1 cellular context compared by ENCODE assay signal in the genomic region with DNA sequence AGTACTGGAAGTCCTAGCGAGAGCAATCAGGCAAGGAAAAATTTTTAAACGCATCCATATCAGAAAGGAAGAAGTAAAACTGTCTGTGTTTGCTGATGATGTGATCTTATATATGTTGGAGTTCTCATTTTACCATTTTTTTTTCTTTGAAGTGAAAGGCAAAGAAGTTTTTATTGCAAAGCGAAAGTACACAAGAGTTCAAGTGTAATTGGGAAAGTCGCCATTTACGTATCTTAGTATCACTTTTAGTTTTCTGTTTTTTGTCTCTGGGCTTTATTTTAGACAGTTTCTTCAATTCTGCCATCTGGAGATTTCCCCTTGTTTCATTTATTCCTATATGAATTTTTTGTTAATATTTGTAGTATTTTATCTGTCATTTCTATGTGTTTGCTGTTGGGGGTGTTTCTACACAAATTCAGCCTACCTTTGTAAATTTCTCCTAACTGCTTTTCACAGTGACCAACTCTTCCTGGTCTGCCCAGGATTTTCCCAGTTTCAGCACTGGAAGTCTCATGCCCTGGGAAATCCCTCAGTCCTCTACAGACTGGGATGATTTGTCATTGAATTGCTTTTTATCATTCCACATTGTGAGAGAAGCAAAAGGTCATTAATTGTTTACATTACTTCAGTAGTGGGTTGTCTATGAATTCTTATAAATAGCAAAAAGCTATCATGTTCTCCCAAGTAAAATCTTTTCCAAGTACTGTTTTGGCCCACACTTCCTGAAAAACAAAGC.
TF ChIP-seq lines count a peak whose summit lies in the region.

No MANE protein-coding gene starts in this region.

TF ChIP-seq in GM12878, 131 proteins besides CTCF, POLR2A, EP300 and RAD21 (continued from another document and continues in another):
- TF ChIP-seq ASH2L (IDR thresholded peaks at IDR 0.05; ENCODE audit: borderline replicate concordance, low read depth) (no peak), JUNB (IDR thresholded peaks at IDR 0.05) (0 out of 2 replicates have a peak, but pooled peaks have one; percentile 18), SUPT20H (IDR thresholded peaks at IDR 0.05; ENCODE audit: borderline replicate concordance, control insufficient read depth, low read depth, low read length) (no peak), POU2F2 (IDR thresholded peaks at IDR 0.05; ENCODE audit: borderline replicate concordance, low read depth, low read length) (no peak), RCOR1 (conservative IDR thresholded peaks at IDR 0.05; ENCODE audit: low read depth, low read length) (no peak), USF2 (IDR thresholded peaks at IDR 0.05; ENCODE audit: borderline replicate concordance, low read depth, low read length) (no peak), PAX8 (IDR thresholded peaks at IDR 0.05) (no peak), RELA (IDR thresholded peaks at IDR 0.05; ENCODE audit: borderline replicate concordance, partially characterized antibody) (no peak), CHD4 (IDR thresholded peaks at IDR 0.05) (no peak), CUX1 (IDR thresholded peaks at IDR 0.05; ENCODE audit: insufficient replicate concordance, low read depth, low read length) (no peak), IKZF1 (conservative IDR thresholded peaks at IDR 0.05) (no peak), RAD51 (IDR thresholded peaks at IDR 0.05) (no peak), TAF1 (IDR thresholded peaks at IDR 0.05; ENCODE audit: borderline replicate concordance, low read depth, low read length) (peak; percentile 19; the same call in 1 of the 2 replicates), MAX (IDR thresholded peaks at IDR 0.05; ENCODE audit: low read depth, low read length) (no peak), YBX1 (IDR thresholded peaks at IDR 0.05) (no peak), YY1 (IDR thresholded peaks at IDR 0.05; ENCODE audit: low read depth, low read length) (peak; percentile 18; the same call in 1 of the 2 replicates), PKNOX1 (IDR thresholded peaks at IDR 0.05) (no peak), TCF7 (IDR thresholded peaks at IDR 0.05; ENCODE audit: borderline replicate concordance) (no peak), SRF (IDR thresholded peaks at IDR 0.05; ENCODE audit: low read depth in 2 of 2, low read length in 2 of 2) (no peak), ZNF384 (IDR thresholded peaks at IDR 0.05; ENCODE audit: borderline replicate concordance, low read depth, low read length) (peak; percentile 63), ZNF24 (IDR thresholded peaks at IDR 0.05) (peak; percentile 80), MTA2 (IDR thresholded peaks at IDR 0.05; ENCODE audit: low read depth) (peak; percentile 16; the same call in 1 of the 2 replicates), RUNX3 (IDR thresholded peaks at IDR 0.05; ENCODE audit: low read length) (no peak), HSF1 (IDR thresholded peaks at IDR 0.05; ENCODE audit: low read depth, low read length) (no peak), NFXL1 (IDR thresholded peaks at IDR 0.05; ENCODE audit: borderline replicate concordance) (no peak), ZZZ3 (IDR thresholded peaks at IDR 0.05; ENCODE audit: control insufficient read depth, insufficient read length, low read depth) (no peak), FOS (IDR thresholded peaks at IDR 0.05; ENCODE audit: borderline replicate concordance, extremely low read depth, insufficient read length) (no peak), NFYA (IDR thresholded peaks at IDR 0.05; ENCODE audit: borderline replicate concordance, low read depth, low read length) (no peak), SUZ12 (IDR thresholded peaks at IDR 0.05; ENCODE audit: unreplicated experiment) (no peak), SMARCA5 (IDR thresholded peaks at IDR 0.05) (no peak), SKIL (IDR thresholded peaks at IDR 0.05; ENCODE audit: low read depth, poor library complexity, severe bottlenecking) (no peak), BCL11A (IDR thresholded peaks at IDR 0.05; ENCODE audit: low read depth, low read length) (no peak), CHD2 (IDR thresholded peaks at IDR 0.05; ENCODE audit: borderline replicate concordance, low read depth, low read length) (no peak), ATF7 (IDR thresholded peaks at IDR 0.05; ENCODE audit: low read depth) (peak; percentile 62; the same call in 1 of the 2 replicates), NBN (IDR thresholded peaks at IDR 0.05) (peak; percentile 51; the same call in 1 of the 2 replicates), PRDM15 (CRISPR knock-in tag; IDR thresholded peaks at IDR 0.05) (no peak), IKZF2 (IDR thresholded peaks at IDR 0.05) (no peak; a peak in 1 of 4 replicates), NFIC (IDR thresholded peaks at IDR 0.05; ENCODE audit: low read depth, low read length) (0 out of 2 replicates have a peak, but pooled peaks have one; percentile 29), BHLHE40 (IDR thresholded peaks at IDR 0.05; ENCODE audit: borderline replicate concordance in 1 of 2, low read depth in 2 of 2, low read length in 1 of 2) (no peak), GATAD2B (conservative IDR thresholded peaks at IDR 0.05; ENCODE audit: low read depth) (no peak), NR2C2 (IDR thresholded peaks at IDR 0.05; ENCODE audit: borderline replicate concordance, control insufficient read depth, insufficient read length, low read depth) (no peak), KAT2A (conservative IDR thresholded peaks at IDR 0.05; ENCODE audit: control insufficient read depth, low read depth, low read length) (no peak)
- TF ChIP-seq, protein P1, sequence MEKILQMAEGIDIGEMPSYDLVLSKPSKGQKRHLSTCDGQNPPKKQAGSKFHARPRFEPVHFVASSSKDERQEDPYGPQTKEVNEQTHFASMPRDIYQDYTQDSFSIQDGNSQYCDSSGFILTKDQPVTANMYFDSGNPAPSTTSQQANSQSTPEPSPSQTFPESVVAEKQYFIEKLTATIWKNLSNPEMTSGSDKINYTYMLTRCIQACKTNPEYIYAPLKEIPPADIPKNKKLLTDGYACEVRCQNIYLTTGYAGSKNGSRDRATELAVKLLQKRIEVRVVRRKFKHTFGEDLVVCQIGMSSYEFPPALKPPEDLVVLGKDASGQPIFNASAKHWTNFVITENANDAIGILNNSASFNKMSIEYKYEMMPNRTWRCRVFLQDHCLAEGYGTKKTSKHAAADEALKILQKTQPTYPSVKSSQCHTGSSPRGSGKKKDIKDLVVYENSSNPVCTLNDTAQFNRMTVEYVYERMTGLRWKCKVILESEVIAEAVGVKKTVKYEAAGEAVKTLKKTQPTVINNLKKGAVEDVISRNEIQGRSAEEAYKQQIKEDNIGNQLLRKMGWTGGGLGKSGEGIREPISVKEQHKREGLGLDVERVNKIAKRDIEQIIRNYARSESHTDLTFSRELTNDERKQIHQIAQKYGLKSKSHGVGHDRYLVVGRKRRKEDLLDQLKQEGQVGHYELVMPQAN (conservative IDR thresholded peaks at IDR 0.05): no peak
